In genomic region chr7:116930156-116930913, GRCh38 we compare ENCODE assay signal across 1 cellular context.
TF ChIP-seq lines count a peak whose summit lies in the region.

No MANE protein-coding gene starts in this region.

TF ChIP-seq in IMR-90, 13 proteins besides CTCF, POLR2A, EP300 and RAD21 (continued from another document):
- no peak for TF ChIP-seq ELK1 (IDR thresholded peaks at IDR 0.05; ENCODE audit: borderline replicate concordance, low read depth, low read length)
- TF ChIP-seq RFX5 (IDR thresholded peaks at IDR 0.05; ENCODE audit: low read depth, low read length) = no peak
TF ChIP-seq in IMR-90: peak in this region for 1.
